12 cellular contexts compared by ENCODE assay signal in the genomic region with DNA sequence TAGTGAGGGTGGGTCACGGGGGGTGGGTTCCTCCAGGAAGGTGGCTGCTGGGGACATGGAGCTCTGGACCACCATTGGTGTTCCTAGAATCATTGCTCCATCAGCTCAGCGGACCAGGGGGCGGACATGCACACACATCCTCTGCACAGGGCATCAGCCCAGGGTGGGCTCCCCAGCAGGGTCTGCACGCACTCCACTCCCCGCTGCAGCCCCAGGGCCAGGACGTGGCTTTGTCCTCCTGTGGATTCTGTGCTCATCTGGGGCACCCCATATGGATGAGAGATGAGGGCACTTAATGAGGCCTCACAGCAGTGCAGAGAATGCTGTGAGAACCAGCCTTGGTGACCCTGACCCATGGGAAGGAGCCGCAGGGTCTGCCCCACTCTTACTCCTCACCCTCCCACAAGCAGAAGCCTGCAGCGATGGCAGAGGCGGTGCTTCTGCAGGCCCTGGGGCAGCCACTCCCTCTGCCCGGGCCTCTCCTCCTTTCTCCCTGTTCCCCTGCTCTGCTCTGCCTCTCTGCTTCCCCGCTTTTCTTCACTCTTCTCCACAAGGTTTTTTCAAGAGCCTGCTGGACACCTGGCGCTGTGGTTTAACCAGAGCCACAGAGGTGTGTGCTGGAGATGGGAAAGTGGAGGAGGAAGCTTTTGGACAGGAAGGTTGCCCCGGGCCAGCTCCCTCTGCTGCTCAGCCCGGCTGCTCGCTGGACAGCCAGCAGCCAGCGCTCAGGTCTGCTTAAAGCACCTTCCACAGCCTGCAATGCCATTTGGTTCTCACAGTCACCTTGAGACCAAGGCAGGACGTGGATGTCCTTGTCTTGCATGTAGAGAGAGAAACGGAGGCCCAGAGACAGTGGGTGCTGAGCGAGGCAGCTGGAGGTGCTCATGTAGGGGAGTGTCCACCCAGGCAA. TPM values are rescaled to one million over a fixed set of nuclear protein-coding genes. Genes with fewer than 3 reads are reported as not detected.
DNase-seq lines count a peak whose midpoint lies in the region; ATAC-seq and TF ChIP-seq lines count a peak whose summit lies in the region.
"Had no signal": no experiment of that assay in that cellular context is flagged by ENCODE, and none has a peak within 500 bp of the region (broad histone marks: within the 10 kb centered on the region; RNA-seq: fewer than 3 reads in every experiment).

No MANE protein-coding gene starts in this region.

- H4K20me1 ChIP-seq in GM23338 (replicated peaks; ENCODE audit: insufficient read depth): no peaks in the 10 kb centered on the region

- peak; percentile 90 for ATAC-seq in GM23338

- no peak overlapping the region for H3K4me2 ChIP-seq in GM23338

- H3K9me2 ChIP-seq in GM23338 (ENCODE audit: insufficient read depth): peaks cover 3% of the 10 kb centered on the region; the same call in 1 of the 2 replicates

- H3K4me3 Mint-ChIP-seq in GM23338 (no peak overlapping the region; the same call in 2 of the 3 replicates), nephron (peak overlapping the region in 1 of 3 experiments; percentile 43)
- no peak overlapping the region for H3K4me3 Mint-ChIP-seq in activated CD4-positive, alpha-beta T cell treated with anti-CD3 and anti-CD28 coated beads, Interleukin-2, amount 10 ng/mL, durations not matched to agents 24 days and 14 days

- H3K9me3 Mint-ChIP-seq in GM23338 (peaks cover 6% of the 10 kb centered on the region), nephron (no peaks in the 10 kb centered on the region)
- H3K9me3 Mint-ChIP-seq in activated CD4-positive, alpha-beta T cell treated with anti-CD3 and anti-CD28 coated beads, Interleukin-2, amount 10 ng/mL, durations not matched to agents 24 days and 14 days: no peaks in the 10 kb centered on the region

- no peaks in the 10 kb centered on the region for H3K36me3 ChIP-seq in BE2C
- H3K36me3 ChIP-seq in GM23338 (ENCODE audit: insufficient read depth): no peaks in the 10 kb centered on the region
- H3K36me3 ChIP-seq: SJCRH30 had no signal

- H3K4me1 Mint-ChIP-seq in GM23338: peaks cover 11% of the 10 kb centered on the region; the same call in 1 of the 3 replicates
- H3K4me1 Mint-ChIP-seq in nephron: peaks cover 21% of the 10 kb centered on the region
- H3K4me1 Mint-ChIP-seq in activated CD4-positive, alpha-beta T cell treated with anti-CD3 and anti-CD28 coated beads, Interleukin-2, amount 10 ng/mL, durations not matched to agents 24 days and 14 days: peaks cover 15% of the 10 kb centered on the region

- in situ Hi-C loops in astrocyte of the cerebellum (cut with HindIII; ENCODE audit: low sequenced_read_pairs): no loop called here

- H3K4me3 ChIP-seq in BE2C (ENCODE audit: low read depth, low read length) (no peak overlapping the region), GM23338 (no peak overlapping the region), astrocyte of the cerebellum (ENCODE audit: low read depth, low read length) (no peak overlapping the region)

- intact Hi-C loops in activated CD4-positive, alpha-beta T cell treated with anti-CD3 and anti-CD28 coated beads, Interleukin-2, amount 10 ng/mL, durations not matched to agents 24 days and 14 days (cut with micrococcal nuclease): no loop called here

- H3K4me1 ChIP-seq in BE2C: peaks cover 10% of the 10 kb centered on the region
- H3K4me1 ChIP-seq in GM23338 (ENCODE audit: insufficient read depth): no peaks in the 10 kb centered on the region

- H2AFZ ChIP-seq in GM23338: 0 out of 2 replicates have a peak overlapping the region, but pooled peaks have one; percentile 78

- DNase-seq in BE2C (peak; percentile 38), GM23338 (ENCODE audit: low spot score) (peak; percentile 25), astrocyte of the cerebellum (ENCODE audit: low read depth) (no peak), NCI-H1417 treated with DMSO at 0.1 percent for 48 hours (lab: John Stamatoyannopoulos, UW) (no peak), HPDE6-E6E7 (ENCODE audit: extremely low spot score) (no peak), epidermal melanocyte (ENCODE audit: insufficient read length, low spot score) (no peak)
- no peak for DNase-seq in activated CD4-positive, alpha-beta T cell treated with anti-CD3 and anti-CD28 coated beads, Interleukin-2, amount 10 ng/mL, durations not matched to agents 24 days and 14 days
- DNase-seq: NCI-H1092, NCI-H526 treated with DMSO at 0.1 percent for 48 hours had no signal

- H3K27me3 Mint-ChIP-seq in GM23338 (ENCODE audit: insufficient read depth, low read depth, poor library complexity) (peaks cover 4% of the 10 kb centered on the region), nephron (ENCODE audit: low read depth) (peaks cover 32% of the 10 kb centered on the region)
- peaks cover 34% of the 10 kb centered on the region for H3K27me3 Mint-ChIP-seq in activated CD4-positive, alpha-beta T cell treated with anti-CD3 and anti-CD28 coated beads, Interleukin-2, amount 10 ng/mL, durations not matched to agents 24 days and 14 days

- H3K27ac Mint-ChIP-seq in GM23338 (no peak overlapping the region), nephron (peak overlapping the region in 2 of 3 experiments; percentile 75 to 79)
- H3K27ac Mint-ChIP-seq in activated CD4-positive, alpha-beta T cell treated with anti-CD3 and anti-CD28 coated beads, Interleukin-2, amount 10 ng/mL, durations not matched to agents 24 days and 14 days: no peak overlapping the region

- H3K9me3 ChIP-seq in BE2C: no peaks in the 10 kb centered on the region; the same call in 1 of the 2 replicates
- H3K9me3 ChIP-seq: SJCRH30 had no signal

- H3K27me3 ChIP-seq in BE2C (no peaks in the 10 kb centered on the region), GM23338 (ENCODE audit: insufficient read depth) (no peaks in the 10 kb centered on the region)

- no peaks in the 10 kb centered on the region for H3K79me2 ChIP-seq in GM23338 (replicated peaks; ENCODE audit: insufficient read depth)

- no peaks in the 10 kb centered on the region for H3F3A ChIP-seq in GM23338 (replicated peaks; ENCODE audit: low read depth)

- H3K27ac ChIP-seq in GM23338 (ENCODE audit: low read depth): no peak overlapping the region
- H3K27ac ChIP-seq: SJCRH30 had no signal

- TF ChIP-seq CTCF in BE2C (IDR thresholded peaks at IDR 0.05; ENCODE audit: low read depth, low read length) (no peak), GM23338 (conservative IDR thresholded peaks at IDR 0.05; ENCODE audit: low read depth in 2 of 2) (no peak), astrocyte of the cerebellum (IDR thresholded peaks at IDR 0.05; ENCODE audit: low read depth, low read length, missing control alignments) (peak; percentile 3), nephron (IDR thresholded peaks at IDR 0.05; ENCODE audit: unreplicated experiment in 3 of 3) (no peak)

- H3K36me3 Mint-ChIP-seq in GM23338 (ENCODE audit: low read depth): no peaks in the 10 kb centered on the region
- no peaks in the 10 kb centered on the region for H3K36me3 Mint-ChIP-seq in nephron (ENCODE audit: low read depth)
- no peaks in the 10 kb centered on the region for H3K36me3 Mint-ChIP-seq in activated CD4-positive, alpha-beta T cell treated with anti-CD3 and anti-CD28 coated beads, Interleukin-2, amount 10 ng/mL, durations not matched to agents 24 days and 14 days (ENCODE audit: low read depth)

RNA-seq across cellular contexts. Expression of a gene that starts 26.2 kb away (rescaled TPM):
- polyA plus RNA-seq in BE2C (2012; ENCODE audit: insufficient read depth, insufficient read length, low read depth): 13.6 TPM
- total RNA-seq in GM23338 (2014; rRNA removed; shearing (Covaris generic)): 7.8 and 9.1 TPM in 2 replicates
- 6.5 and 7.1 TPM in 2 replicates for polyA plus RNA-seq in GM23338 (2016; fragmentation: Nextera tagmentation; extraction: Ambion mirVana)
- 7.5 and 9.7 TPM in 2 replicates for total RNA-seq in activated CD4-positive, alpha-beta T cell treated with anti-CD3 and anti-CD28 coated beads, Interleukin-2, amount 10 ng/mL, durations not matched to agents 24 days and 14 days
- total RNA-seq: bronchial epithelial cell, SJCRH30 had no signal

Comparison
In these comparisons a context has a peak if more than half of its experiments do, and no peak if none do; other contexts are left out.
1. DNase-seq: peak in BE2C (single experiment) and GM23338 (single experiment); none in astrocyte of the cerebellum (single experiment), NCI-H1417 treated with DMSO at 0.1 percent for 48 hours (single experiment), HPDE6-E6E7 (single experiment), epidermal melanocyte (single experiment) and activated CD4-positive, alpha-beta T cell treated with anti-CD3 and anti-CD28 coated beads, Interleukin-2, amount 10 ng/mL, durations not matched to agents 24 days and 14 days (single experiment).
2. H3K27ac Mint-ChIP-seq: peak in nephron (2 of 3); none in GM23338 (single experiment) and activated CD4-positive, alpha-beta T cell treated with anti-CD3 and anti-CD28 coated beads, Interleukin-2, amount 10 ng/mL, durations not matched to agents 24 days and 14 days (single experiment).